In the genomic region with DNA sequence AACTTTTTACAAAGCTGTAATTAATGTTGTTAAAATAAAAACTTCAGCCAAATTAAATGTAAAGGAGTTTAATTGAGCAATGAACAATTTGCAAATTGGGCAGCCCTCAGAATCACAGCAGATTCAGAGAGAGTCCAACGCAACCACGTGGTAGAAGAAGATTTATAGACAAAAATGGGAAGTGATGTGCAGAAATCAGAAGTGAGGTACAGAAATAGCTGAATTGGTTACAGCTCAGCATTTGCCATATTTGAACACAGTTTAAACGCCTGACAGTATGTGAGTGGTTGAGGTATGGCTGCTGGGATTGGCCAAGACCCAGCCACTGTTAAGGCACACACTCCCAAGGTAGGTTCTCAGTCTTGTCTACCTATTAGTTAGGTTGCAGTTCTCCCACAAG, we compare ENCODE assay signal across 21 cellular contexts. TPM values are rescaled to one million over a fixed set of nuclear protein-coding genes. Genes with fewer than 3 reads are reported as not detected.
"Had no signal": no experiment of that assay in that cellular context is flagged by ENCODE, and none has a peak within 500 bp of the region (broad histone marks: within the 10 kb centered on the region; RNA-seq: fewer than 3 reads in every experiment).

No MANE protein-coding gene starts in this region.

- ATAC-seq: activated naive CD8-positive, alpha-beta T cell treated with anti-CD3 and anti-CD28 coated beads, Interleukin-2, amount 50 U/mL, for 24 hours; effector memory CD8-positive, alpha-beta T cell; foreskin keratinocyte; left ventricle myocardium superior; natural killer cell; stimulated activated memory B cell treated with anti-CD40 and anti-IgM and Interleukin-4, amounts not matched to agents 10 μg/mL and 1 μg/mL and 100 μg/mL, for 72 hours had no signal

- H3K9me3 ChIP-seq: ascending aorta, thyroid gland had no signal

- H3K4me3 ChIP-seq: ascending aorta, thyroid gland, uterus had no signal

- H3K4me3 Mint-ChIP-seq: activated naive CD4-positive, alpha-beta T cell treated with anti-CD3 and anti-CD28 coated beads for 36 hours; activated naive CD8-positive, alpha-beta T cell treated with anti-CD3 and anti-CD28 coated beads, Interleukin-2, amount 50 U/mL, for 24 hours; effector memory CD8-positive, alpha-beta T cell; natural killer cell; stimulated activated memory B cell treated with anti-CD40 and anti-IgM and Interleukin-4, amounts not matched to agents 10 μg/mL and 1 μg/mL and 100 μg/mL, for 72 hours had no signal

- FAIRE-seq: bronchial epithelial cell had no signal

- H3K4me1 ChIP-seq: ascending aorta, foreskin keratinocyte, uterus had no signal

- H3K36me3 ChIP-seq: ascending aorta, thyroid gland, uterus had no signal

- H3K27me3 ChIP-seq: ascending aorta, foreskin keratinocyte, thyroid gland, uterus had no signal

- H3K27ac Mint-ChIP-seq: activated naive CD4-positive, alpha-beta T cell treated with anti-CD3 and anti-CD28 coated beads for 36 hours; activated naive CD8-positive, alpha-beta T cell treated with anti-CD3 and anti-CD28 coated beads, Interleukin-2, amount 50 U/mL, for 24 hours; activated T-helper 2 cell treated with anti-CD3 and anti-CD28 coated beads, Interferon-gamma antibody, Interleukin-2, Interleukin-4, amounts not matched to agents 10 μg/mL and 5 μg/mL and 100 μg/mL, durations not matched to agents 14 hours and 24 hours and 36 hours; effector memory CD8-positive, alpha-beta T cell; natural killer cell; stimulated activated memory B cell treated with anti-CD40 and anti-IgM and Interleukin-4, amounts not matched to agents 10 μg/mL and 1 μg/mL and 100 μg/mL, for 72 hours had no signal

- H3K9me3 Mint-ChIP-seq: activated naive CD8-positive, alpha-beta T cell treated with anti-CD3 and anti-CD28 coated beads, Interleukin-2, amount 50 U/mL, for 24 hours; activated T-helper 2 cell treated with anti-CD3 and anti-CD28 coated beads, Interferon-gamma antibody, Interleukin-2, Interleukin-4, amounts not matched to agents 10 μg/mL and 5 μg/mL and 100 μg/mL, durations not matched to agents 14 hours and 24 hours and 36 hours; effector memory CD8-positive, alpha-beta T cell; natural killer cell had no signal

- H3K27ac ChIP-seq: ascending aorta, foreskin keratinocyte, thyroid gland, uterus had no signal

- H3K36me3 Mint-ChIP-seq: natural killer cell; stimulated activated memory B cell treated with anti-CD40 and anti-IgM and Interleukin-4, amounts not matched to agents 10 μg/mL and 1 μg/mL and 100 μg/mL, for 72 hours had no signal

- H3K4me1 Mint-ChIP-seq: natural killer cell had no signal

- DNase-seq: activated CD4-positive, alpha-beta T cell treated with anti-CD3 and anti-CD28 coated beads for 1 hour; activated CD4-positive, alpha-beta T cell treated with anti-CD3 and anti-CD28 coated beads, Interleukin-2, amount 50 U/mL, for 48 hours; activated naive CD4-positive, alpha-beta T cell treated with anti-CD3 and anti-CD28 coated beads for 36 hours; activated naive CD8-positive, alpha-beta T cell treated with anti-CD3 and anti-CD28 coated beads, Interleukin-2, amount 50 U/mL, for 24 hours; dermis blood vessel endothelial cell; effector memory CD8-positive, alpha-beta T cell; foreskin keratinocyte; kidney glomerular epithelial cell; left ventricle myocardium superior; mesenchymal stem cell; natural killer cell; posterior cingulate gyrus; stimulated activated CD4-positive, alpha-beta T cell treated with anti-CD3 and anti-CD28 coated beads, Interleukin-2, amount 100 ng/mL, for 48 hours; thyroid gland; uterus had no signal

RNA-seq across cellular contexts. Expression of a gene that starts 14.4 kb away (rescaled TPM):
- total RNA-seq: activated naive CD4-positive, alpha-beta T cell treated with anti-CD3 and anti-CD28 coated beads for 36 hours; activated T-helper 2 cell treated with anti-CD3 and anti-CD28 coated beads, Interferon-gamma antibody, Interleukin-2, Interleukin-4, amounts not matched to agents 10 μg/mL and 5 μg/mL and 100 μg/mL, durations not matched to agents 14 hours and 24 hours and 36 hours; ascending aorta; left ventricle myocardium superior; natural killer cell; skeletal muscle tissue; thyroid gland had no signal

RNA-seq across cellular contexts. Expression of a gene that starts 47.6 kb away (rescaled TPM):
- total RNA-seq: activated naive CD4-positive, alpha-beta T cell treated with anti-CD3 and anti-CD28 coated beads for 36 hours; activated T-helper 2 cell treated with anti-CD3 and anti-CD28 coated beads, Interferon-gamma antibody, Interleukin-2, Interleukin-4, amounts not matched to agents 10 μg/mL and 5 μg/mL and 100 μg/mL, durations not matched to agents 14 hours and 24 hours and 36 hours; ascending aorta; cerebellum; dermis blood vessel endothelial cell; natural killer cell; skeletal muscle tissue had no signal
